ENCODE assay signal across 8 cellular contexts in genomic region chr22:50528682-50529415, GRCh38. TPM values are rescaled to one million over a fixed set of nuclear protein-coding genes. Genes with fewer than 3 reads are reported as not detected.
A peak's percentile ranks its signal among the peaks of the same experiment; 100 is the strongest.
DNase-seq lines count a peak whose midpoint lies in the region; ATAC-seq and TF ChIP-seq lines count a peak whose summit lies in the region.

No MANE protein-coding gene starts in this region.

- H3K27ac ChIP-seq in ascending aorta (peak overlapping the region; percentile 80 to 91), vagina (peak overlapping the region; percentile 96)

- H3K4me3 ChIP-seq in ascending aorta (peak overlapping the region in 1 of 2 donors; percentile 78), mononuclear cell (ENCODE audit: low read length) (peak overlapping the region; percentile 94), vagina (peak overlapping the region; percentile 58 to 60)

- no peaks in the 10 kb centered on the region for H3K9me3 ChIP-seq in ascending aorta
- H3K9me3 ChIP-seq in mononuclear cell (ENCODE audit: low read depth, low read length), result no peaks in the 10 kb centered on the region
- no peaks in the 10 kb centered on the region for H3K9me3 ChIP-seq in vagina

- TF ChIP-seq CTCF in ascending aorta (IDR thresholded peaks at IDR 0.05) (no peak), vagina (IDR thresholded peaks at IDR 0.05) (no peak)

- H3K4me1 ChIP-seq in ascending aorta, result peaks cover 18 to 40% of the 10 kb centered on the region in 2 donors
- H3K4me1 ChIP-seq in mononuclear cell (ENCODE audit: insufficient read depth, low read length), result peaks cover 74% of the 10 kb centered on the region
- peaks cover 60% of the 10 kb centered on the region for H3K4me1 ChIP-seq in vagina

- intact Hi-C loops in ascending aorta (cut with DNase I), result loop anchor here (5.0 kb wide), 1 partner anchor 98 kb away; the partner anchor contains the start of gene ARSA
- intact Hi-C loops in vagina (cut with DNase I), result loop anchor here (5.0 to 10.0 kb wide), 2 partner anchors 53 to 264 kb away; partner anchors contain the start of genes CHKB and MAPK12

- no peak for ATAC-seq in GM21367 (IDR thresholded peaks at IDR 0.05; ENCODE audit: unreplicated experiment)

- peaks cover 0 to 3% of the 10 kb centered on the region in 2 donors for H3K36me3 ChIP-seq in ascending aorta
- H3K36me3 ChIP-seq in vagina, result peaks cover 0 to 1% of the 10 kb centered on the region in 2 donors

- TF ChIP-seq POLR2A in vagina (IDR thresholded peaks at IDR 0.05), result no peak

- peaks cover 11% of the 10 kb centered on the region for H3K27me3 ChIP-seq in ascending aorta
- no peaks in the 10 kb centered on the region for H3K27me3 ChIP-seq in mononuclear cell (ENCODE audit: insufficient read depth, low read length)
- no peaks in the 10 kb centered on the region for H3K27me3 ChIP-seq in vagina

- peak; percentile 28 for DNase-seq in stimulated activated CD4-positive, alpha-beta T cell treated with anti-CD3 and anti-CD28 coated beads, Interleukin-15, amount 100 ng/mL, for 24 hours
- no peak for DNase-seq in stimulated activated CD4-positive, alpha-beta T cell treated with anti-CD3 and anti-CD28 coated beads, Interleukin-1b, Interleukin-23, amount 100 ng/mL, for 48 hours
- no peak for DNase-seq in ascending aorta (ENCODE audit: low spot score in 2 of 2)
- DNase-seq in vagina (ENCODE audit: extremely low spot score in 2 of 2), result no peak
- no peak for DNase-seq in NCI-H226
- DNase-seq in central memory CD4-positive, alpha-beta T cell, result no peak

RNA-seq across cellular contexts. Expression of gene TYMP, which starts 1.0 kb away (rescaled TPM):
- total RNA-seq in ascending aorta, result 150 TPM
- total RNA-seq in mononuclear cell, result 151 TPM
- total RNA-seq in vagina, result 82.0 TPM

RNA-seq across cellular contexts. Expression of gene SCO2, which starts 3.5 kb away (rescaled TPM):
- total RNA-seq in ascending aorta (not detected), mononuclear cell (33.8 TPM), vagina (25.0 TPM)

RNA-seq across cellular contexts. Expression of gene KLHDC7B, which starts 16.9 kb away (rescaled TPM):
- total RNA-seq in ascending aorta, result not detected
- total RNA-seq in mononuclear cell, result 1.7 TPM
- 0.49 TPM for total RNA-seq in vagina

RNA-seq across cellular contexts. Expression of gene NCAPH2, which starts 20.8 kb away (rescaled TPM):
- total RNA-seq in ascending aorta (41.7 TPM), mononuclear cell (40.6 TPM), vagina (45.7 TPM)

RNA-seq across cellular contexts. Expression of gene LMF2, which starts 21.3 kb away (rescaled TPM):
- total RNA-seq in ascending aorta (119 TPM), mononuclear cell (22.8 TPM), vagina (57.0 TPM)

Comparison
In these comparisons a context has a peak if more than half of its experiments do, and no peak if none do; other contexts are left out.
1. RNA of gene SCO2, which starts 3.5 kb away (total RNA-seq): 33.8 TPM in mononuclear cell (single experiment) and 25.0 TPM in vagina (single experiment); not detected in ascending aorta (single experiment); every median in the first group is over 10 times any median in the second.